ENCODE assay signal across 31 cellular contexts in genomic region chr19:19349365-19349764, GRCh38.
"Had no signal": no experiment of that assay in that cellular context is flagged by ENCODE, and none has a peak within 500 bp of the region (broad histone marks: within the 10 kb centered on the region; RNA-seq: fewer than 3 reads in every experiment).

No MANE protein-coding gene starts in this region.

- H3K27me3 ChIP-seq: brain microvascular endothelial cell, esophagus muscularis mucosa, foreskin keratinocyte, gastrocnemius medialis, heart left ventricle had no signal

- H3K4me1 Mint-ChIP-seq: activated CD4-positive, alpha-beta memory T cell treated with anti-CD3 and anti-CD28 coated beads, Interleukin-2, amount 10 ng/mL, durations not matched to agents 7 days and 5 days; activated CD4-positive, alpha-beta T cell treated with anti-CD3 and anti-CD28 coated beads, Interleukin-2, amount 10 ng/mL, durations not matched to agents 7 days and 5 days; activated T-helper 17 cell treated with anti-CD3 and anti-CD28 coated beads, Interleukin-2, amount 50 U/mL, for 72 hours had no signal

- H3K4me3 Mint-ChIP-seq: activated CD4-positive, alpha-beta memory T cell treated with anti-CD3 and anti-CD28 coated beads, Interleukin-2, amount 10 ng/mL, durations not matched to agents 7 days and 5 days; activated CD4-positive, alpha-beta T cell treated with anti-CD3 and anti-CD28 coated beads, Interleukin-2, amount 10 ng/mL, durations not matched to agents 7 days and 5 days; activated naive CD8-positive, alpha-beta T cell; activated T-cell treated with anti-CD3 and anti-CD28 coated beads, Interleukin-2, amount 50 U/mL, for 24 hours; activated T-helper 17 cell treated with anti-CD3 and anti-CD28 coated beads, Interleukin-2, amount 50 U/mL, for 72 hours; effector memory CD8-positive, alpha-beta T cell had no signal

- ATAC-seq: activated T-helper 17 cell treated with anti-CD3 and anti-CD28 coated beads, Interleukin-2, amount 50 U/mL, for 72 hours; effector memory CD8-positive, alpha-beta T cell; foreskin keratinocyte; gastrocnemius medialis had no signal

- H3K4me1 ChIP-seq: esophagus muscularis mucosa, foreskin keratinocyte, gastrocnemius medialis, heart left ventricle had no signal

- H3K27ac ChIP-seq: brain microvascular endothelial cell, esophagus muscularis mucosa, foreskin keratinocyte, gastrocnemius medialis, heart left ventricle had no signal

- H3K4me3 ChIP-seq: esophagus muscularis mucosa, gastrocnemius medialis, heart left ventricle had no signal

- H3K27ac Mint-ChIP-seq: activated CD4-positive, alpha-beta memory T cell treated with anti-CD3 and anti-CD28 coated beads, Interleukin-2, amount 10 ng/mL, durations not matched to agents 7 days and 5 days; activated CD4-positive, alpha-beta T cell treated with anti-CD3 and anti-CD28 coated beads, Interleukin-2, amount 10 ng/mL, durations not matched to agents 7 days and 5 days; activated naive CD8-positive, alpha-beta T cell; activated T-cell treated with anti-CD3 and anti-CD28 coated beads, Interleukin-2, amount 50 U/mL, for 24 hours; activated T-helper 17 cell treated with anti-CD3 and anti-CD28 coated beads, Interleukin-2, amount 50 U/mL, for 72 hours had no signal

- DNase-seq: activated CD4-positive, alpha-beta memory T cell treated with anti-CD3 and anti-CD28 coated beads, Interleukin-2, amount 10 ng/mL, durations not matched to agents 7 days and 5 days; activated CD4-positive, alpha-beta T cell treated with anti-CD3 and anti-CD28 coated beads for 4 hours; activated CD4-positive, alpha-beta T cell treated with anti-CD3 and anti-CD28 coated beads, Interleukin-2, amount 10 ng/mL, durations not matched to agents 7 days and 5 days; activated CD4-positive, alpha-beta T cell treated with anti-CD3 and anti-CD28 coated beads, Interleukin-2, amount 50 U/mL, for 4 hours; activated CD4-positive, CD25-positive, alpha-beta regulatory T cell; activated CD4-positive, CD25-positive, alpha-beta regulatory T cell treated with anti-CD3 and anti-CD28 coated beads, Interleukin-2, amount 50 U/mL, for 72 hours; activated CD8-positive, alpha-beta memory T cell treated with anti-CD3 and anti-CD28 coated beads, Interleukin-2, amount 50 U/mL, for 48 hours; activated effector memory CD4-positive, alpha-beta T cell treated with Interleukin-2 at 50 U/mL for 16 hours; activated gamma-delta T cell treated with Interleukin-2 at 50 U/mL for 16 hours; activated naive CD4-positive, alpha-beta T cell treated with anti-CD3 and anti-CD28 coated beads, Interleukin-2, amount 50 U/mL, for 16 hours; activated naive CD4-positive, alpha-beta T cell treated with Interleukin-2 at 50 U/mL for 16 hours; activated T-cell treated with anti-CD3 and anti-CD28 coated beads for 4 hours; activated T-cell treated with anti-CD3 and anti-CD28 coated beads, Interleukin-2, amount 50 U/mL, for 24 hours; amniotic stem cell; anterior cingulate cortex; brain microvascular endothelial cell; cortex of kidney; dermis blood vessel endothelial cell; effector CD4-positive, alpha-beta T cell; effector memory CD8-positive, alpha-beta T cell; erythroblast; foreskin keratinocyte; gastrocnemius medialis; glutamatergic neuron; T-helper 2 cell had no signal

- H3K9me3 ChIP-seq: esophagus muscularis mucosa, gastrocnemius medialis, heart left ventricle had no signal

- H3K9me3 Mint-ChIP-seq: activated CD4-positive, alpha-beta memory T cell treated with anti-CD3 and anti-CD28 coated beads, Interleukin-2, amount 10 ng/mL, durations not matched to agents 7 days and 5 days; activated CD4-positive, alpha-beta T cell treated with anti-CD3 and anti-CD28 coated beads, Interleukin-2, amount 10 ng/mL, durations not matched to agents 7 days and 5 days; activated T-cell treated with anti-CD3 and anti-CD28 coated beads, Interleukin-2, amount 50 U/mL, for 24 hours; activated T-helper 17 cell treated with anti-CD3 and anti-CD28 coated beads, Interleukin-2, amount 50 U/mL, for 72 hours; effector memory CD8-positive, alpha-beta T cell had no signal

- FAIRE-seq: astrocyte, colon had no signal
